ENCODE assay signal across 30 cellular contexts in the genomic region with DNA sequence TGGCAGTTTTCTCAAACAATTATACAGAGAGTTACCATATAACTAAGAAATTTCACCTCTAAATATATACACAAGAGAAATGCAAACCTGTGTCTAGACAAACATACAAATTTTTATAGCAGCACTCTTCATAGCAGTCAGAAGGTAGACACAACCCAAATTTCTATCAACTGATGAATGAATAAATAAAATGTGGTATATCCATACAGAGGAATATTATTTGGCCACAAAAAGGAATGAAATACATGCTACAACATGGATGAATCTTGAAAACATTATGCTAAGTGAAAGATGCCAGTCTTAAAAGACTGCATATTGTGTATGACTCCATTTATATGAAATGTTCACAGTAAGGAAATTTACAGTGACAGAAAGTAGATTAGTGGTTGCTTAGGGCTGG. TPM values are rescaled to one million over a fixed set of nuclear protein-coding genes. Genes with fewer than 3 reads are reported as not detected.
DNase-seq lines count a peak whose midpoint lies in the region; ATAC-seq, FAIRE-seq and TF ChIP-seq lines count a peak whose summit lies in the region.
"Had no signal": no experiment of that assay in that cellular context is flagged by ENCODE, and none has a peak within 500 bp of the region (broad histone marks: within the 10 kb centered on the region; RNA-seq: fewer than 3 reads in every experiment).

No MANE protein-coding gene starts in this region.

- in situ Hi-C loops in K562 (cut with MboI): no loop called here

- TF ChIP-seq RAD21 in SK-N-SH (IDR thresholded peaks at IDR 0.05; ENCODE audit: low read length) (no peak), K562 (CRISPR knock-in tag; conservative IDR thresholded peaks at IDR 0.05 in 1 of 2, IDR thresholded peaks at IDR 0.05 in 1 of 2) (no peak)

- TF ChIP-seq EP300 in SK-N-SH (IDR thresholded peaks at IDR 0.05; ENCODE audit: borderline replicate concordance in 1 of 2, low read depth in 1 of 2, low read length in 1 of 2) (no peak), K562 (IDR thresholded peaks at IDR 0.05; ENCODE audit: low read length) (no peak)

- DNase-seq in SK-N-SH (no peak), K562 (ENCODE audit: extremely low read depth in 1 of 4, low spot score in 3 of 4) (no peak), NCI-H1694 (lab: John Stamatoyannopoulos, UW) (no peak)
- DNase-seq: 8988T; ACHN; AML-193; BE2C; C1 segment of cervical spinal cord; Caco-2; Calu3; CD4-positive, alpha-beta T cell; CD4-positive, CD25-positive, alpha-beta regulatory T cell; CD8-positive, alpha-beta memory T cell; CD8-positive, alpha-beta T cell; COR-L47; DMS 273 treated with DMSO at 0.1 percent for 48 hours; DMS153; DMS53; DMS79; DMS79 treated with DMSO at 0.1 percent for 48 hours; DND-41; EL had no signal

- no peak overlapping the region for H3K4me3 ChIP-seq in SK-N-SH (ENCODE audit: low read depth in 2 of 2, low read length in 1 of 2)
- no peak overlapping the region for H3K4me3 ChIP-seq in K562
- H3K4me3 ChIP-seq: A549; BLaER1; BLaER1 treated with 17β-estradiol and CSF1 and Interleukin-3, amounts not matched to agents 10 nM and 100 nM had no signal

- no peak overlapping the region for H3K4me2 ChIP-seq in SK-N-SH
- H3K4me2 ChIP-seq in K562 (ENCODE audit: insufficient read depth, low read length): no peak overlapping the region
- H3K4me2 ChIP-seq: A549, BLaER1 had no signal

- no peaks in the 10 kb centered on the region for H3K9me2 ChIP-seq in SK-N-SH

- ATAC-seq in SK-N-SH treated with all-trans-retinoic acid at 6 μM for 48 hours (no peak), K562 (no peak)
- ATAC-seq: CD8-positive, alpha-beta T cell had no signal

- FAIRE-seq in K562 (lab: Jason Lieb, UNC): no peak
- FAIRE-seq: A204.1, A549, D721Med had no signal

- H3K36me3 ChIP-seq in SK-N-SH (replicated peaks in 1 of 2; ENCODE audit: control insufficient read depth in 1 of 2, insufficient read depth in 2 of 2, low read length in 1 of 2) (no peaks in the 10 kb centered on the region), K562 (ENCODE audit: control insufficient read depth, insufficient read depth, low read length) (no peaks in the 10 kb centered on the region)
- H3K36me3 ChIP-seq: BE2C; BLaER1; BLaER1 treated with 17β-estradiol and CSF1 and Interleukin-3, amounts not matched to agents 10 nM and 100 nM had no signal

- TF ChIP-seq CTCF in SK-N-SH (IDR thresholded peaks at IDR 0.05) (no peak), K562 (IDR thresholded peaks at IDR 0.05 in 2 of 3, conservative IDR thresholded peaks at IDR 0.05 in 1 of 3; ENCODE audit: insufficient read depth in 2 of 3, low read depth in 1 of 3, low read length in 3 of 3) (no peak)

- H3K79me2 ChIP-seq in SK-N-SH (ENCODE audit: insufficient read depth): no peaks in the 10 kb centered on the region
- H3K79me2 ChIP-seq in K562 (ENCODE audit: control insufficient read depth, insufficient read depth, low read length): no peaks in the 10 kb centered on the region

- TF ChIP-seq POLR2A in K562 (conservative IDR thresholded peaks at IDR 0.05): no peak

- H3K27ac ChIP-seq in SK-N-SH (ENCODE audit: low read depth in 2 of 2, low read length in 1 of 2) (no peak overlapping the region), K562 (ENCODE audit: extremely low read depth, low read depth, low read length) (no peak overlapping the region)
- H3K27ac ChIP-seq: 22Rv1; A549; BLaER1; BLaER1 treated with 17β-estradiol and CSF1 and Interleukin-3, amounts not matched to agents 10 nM and 100 nM; C4-2B had no signal

- H3K9me3 ChIP-seq in SK-N-SH: no peaks in the 10 kb centered on the region
- H3K9me3 ChIP-seq in K562 (replicated peaks; ENCODE audit: control insufficient read depth, insufficient read depth, low read depth, low read length): 0 out of 2 replicates have a peak, but pooled peaks cover 2% of the 10 kb centered on the region
- H3K9me3 ChIP-seq: BE2C, BLaER1, Caco-2 had no signal

- BruUV-seq in K562 (replicated peaks; lab: Mats Ljungman, UMichigan): no TSS peak

- POLR2A ChIA-PET in SK-N-SH (lab: Yijun Ruan, JAX) (no interaction called here), K562 (lab: Yijun Ruan, JAX) (no interaction called here)

- H2AFZ ChIP-seq in SK-N-SH (ENCODE audit: low read depth) (no peak overlapping the region), K562 (ENCODE audit: low read depth, low read length) (no peak overlapping the region)

- no peaks in the 10 kb centered on the region for H3F3A ChIP-seq in SK-N-SH (replicated peaks; ENCODE audit: insufficient read depth)

- CTCF ChIA-PET in SK-N-SH (lab: Yijun Ruan, JAX) (no interaction called here), K562 (lab: Yijun Ruan, JAX; ENCODE audit: low intra/inter-chr PET ratio) (no interaction called here)

- H3K9ac ChIP-seq in SK-N-SH: no peak overlapping the region
- no peak overlapping the region for H3K9ac ChIP-seq in K562 (ENCODE audit: insufficient read depth in 1 of 2, low read depth in 2 of 2, low read length in 2 of 2)
- H3K9ac ChIP-seq: BLaER1; BLaER1 treated with 17β-estradiol and CSF1 and Interleukin-3, amounts not matched to agents 10 nM and 100 nM had no signal

- no peaks in the 10 kb centered on the region for H3K9me1 ChIP-seq in K562 (ENCODE audit: control insufficient read depth, insufficient read depth, low read length)

- H3K27me3 ChIP-seq in SK-N-SH (ENCODE audit: insufficient read depth): no peaks in the 10 kb centered on the region
- H3K27me3 ChIP-seq in K562 (ENCODE audit: control insufficient read depth in 2 of 2, insufficient read depth in 2 of 2, low read length in 2 of 2): no peaks in the 10 kb centered on the region; a peak in 1 of 5 replicates
- H3K27me3 ChIP-seq: BE2C; BLaER1; BLaER1 treated with 17β-estradiol and CSF1 and Interleukin-3, amounts not matched to agents 10 nM and 100 nM had no signal

- H3K4me1 ChIP-seq in SK-N-SH (ENCODE audit: control insufficient read depth in 1 of 2, insufficient read depth in 2 of 2, low read depth in 1 of 2, low read length in 1 of 2) (peaks cover 0 to 3% of the 10 kb centered on the region in 2 experiments; a peak in 1 of 4 replicates), K562 (replicated peaks in 1 of 2; ENCODE audit: control insufficient read depth in 2 of 2, insufficient read depth in 2 of 2, low read length in 2 of 2) (no peaks in the 10 kb centered on the region)
- H3K4me1 ChIP-seq: A549, BE2C, Caco-2 had no signal

- intact Hi-C loops in K562 (cut with micrococcal nuclease): no loop called here

- H4K20me1 ChIP-seq in SK-N-SH (ENCODE audit: insufficient read depth) (no peaks in the 10 kb centered on the region), K562 (replicated peaks; ENCODE audit: control insufficient read depth, insufficient read depth, low read length) (no peaks in the 10 kb centered on the region)
- H4K20me1 ChIP-seq: BLaER1; BLaER1 treated with 17β-estradiol and CSF1 and Interleukin-3, amounts not matched to agents 10 nM and 100 nM had no signal

TF ChIP-seq in SK-N-SH treated with all-trans-retinoic acid at 6 μM for 48 hours, 23 proteins besides CTCF, POLR2A, EP300 and RAD21 (continues in another document):
- no peak for TF ChIP-seq RARB (CRISPR knock-in tag; IDR thresholded peaks at IDR 0.05)
- TF ChIP-seq CSDC2 (CRISPR knock-in tag; IDR thresholded peaks at IDR 0.05): no peak

TF ChIP-seq in SK-N-SH, 30 proteins besides CTCF, POLR2A, EP300 and RAD21 (continues in another document):
- TF ChIP-seq, protein P1, sequence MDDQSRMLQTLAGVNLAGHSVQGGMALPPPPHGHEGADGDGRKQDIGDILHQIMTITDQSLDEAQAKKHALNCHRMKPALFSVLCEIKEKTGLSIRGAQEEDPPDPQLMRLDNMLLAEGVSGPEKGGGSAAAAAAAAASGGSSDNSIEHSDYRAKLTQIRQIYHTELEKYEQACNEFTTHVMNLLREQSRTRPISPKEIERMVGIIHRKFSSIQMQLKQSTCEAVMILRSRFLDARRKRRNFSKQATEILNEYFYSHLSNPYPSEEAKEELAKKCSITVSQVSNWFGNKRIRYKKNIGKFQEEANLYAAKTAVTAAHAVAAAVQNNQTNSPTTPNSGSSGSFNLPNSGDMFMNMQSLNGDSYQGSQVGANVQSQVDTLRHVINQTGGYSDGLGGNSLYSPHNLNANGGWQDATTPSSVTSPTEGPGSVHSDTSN (IDR thresholded peaks at IDR 0.05): no peak

TF ChIP-seq in K562, 482 proteins besides CTCF, POLR2A, EP300 and RAD21:
- TF ChIP-seq DPF2 (IDR thresholded peaks at IDR 0.05): no peak
- TF ChIP-seq, protein P2, sequence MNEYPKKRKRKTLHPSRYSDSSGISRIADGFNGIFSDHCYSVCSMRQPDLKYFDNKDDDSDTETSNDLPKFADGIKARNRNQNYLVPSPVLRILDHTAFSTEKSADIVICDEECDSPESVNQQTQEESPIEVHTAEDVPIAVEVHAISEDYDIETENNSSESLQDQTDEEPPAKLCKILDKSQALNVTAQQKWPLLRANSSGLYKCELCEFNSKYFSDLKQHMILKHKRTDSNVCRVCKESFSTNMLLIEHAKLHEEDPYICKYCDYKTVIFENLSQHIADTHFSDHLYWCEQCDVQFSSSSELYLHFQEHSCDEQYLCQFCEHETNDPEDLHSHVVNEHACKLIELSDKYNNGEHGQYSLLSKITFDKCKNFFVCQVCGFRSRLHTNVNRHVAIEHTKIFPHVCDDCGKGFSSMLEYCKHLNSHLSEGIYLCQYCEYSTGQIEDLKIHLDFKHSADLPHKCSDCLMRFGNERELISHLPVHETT (CRISPR knock-in tag; conservative IDR thresholded peaks at IDR 0.05 in 1 of 2, IDR thresholded peaks at IDR 0.05 in 1 of 2): no peak
- peak; percentile 9 for TF ChIP-seq ZNF146 (CRISPR knock-in tag; IDR thresholded peaks at IDR 0.05; ENCODE audit: unreplicated experiment)
TF ChIP-seq in K562: peak in this region for 1.

RNA-seq across cellular contexts. Expression of a gene that starts 30.6 kb away (rescaled TPM):
- polyA plus RNA-seq in SK-N-SH (2012; rRNA removed): 13.7 and 20.4 TPM in 2 replicates
- 13.4 and 14.0 TPM in 2 replicates for polyA plus RNA-seq in SK-N-SH (2012; cell fraction: cytosol; rRNA removed)
- 33.3 and 56.7 TPM in 2 replicates for polyA plus RNA-seq in SK-N-SH (2012; cell fraction: nucleus; rRNA removed)
- 103 and 245 TPM in 2 replicates for total RNA-seq in K562 (2011; cell fraction: chromatin; rRNA removed; ENCODE audit: low replicate concordance)
- total RNA-seq in K562 (2011; cell fraction: nucleolus; rRNA removed): 51.0 and 66.5 TPM in 2 replicates
- total RNA-seq in K562 (2011; cell fraction: nucleoplasm; rRNA removed): 131 and 168 TPM in 2 replicates
- total RNA-seq in K562 (2014; rRNA removed): 20.5 and 23.2 TPM in 2 replicates
- total RNA-seq in K562 (2014; rRNA removed; fragmentation: Illumina TruSeq; extraction: Trizol): 24.8 and 28.7 TPM in 2 replicates
- 21.7 and 24.5 TPM in 2 replicates for total RNA-seq in K562 (2015; rRNA removed; fragmentation: Illumina TruSeq; extraction: Trizol)
- total RNA-seq in K562 (2021): 36.9 and 37.9 TPM in 2 replicates
- 54.3 and 95.4 TPM in 2 replicates for polyA plus RNA-seq in K562 (2011; rRNA removed)
- 18.7 and 27.9 TPM in 2 replicates for polyA plus RNA-seq in K562 (2011; cell fraction: cytosol; rRNA removed)
- 94.1 and 101 TPM in 2 replicates for polyA plus RNA-seq in K562 (2011; cell fraction: nucleus; rRNA removed)
- 24.0 and 33.7 TPM in 2 replicates for polyA plus RNA-seq in K562 (2012)
- polyA plus RNA-seq in K562 (2014; fragmentation: Illumina TruSeq; extraction: Trizol): 23.5 and 26.7 TPM in 2 replicates
- 10 to 100 TPM in 1 of 2 experiments, 1 to 10 TPM in 1; 7.5 to 11.7 TPM for polyA plus RNA-seq in K562 (2014; fragmentation: Nextera tagmentation; extraction: Ambion mirVana)
- polyA plus RNA-seq in K562 (2014; rRNA removed): 26.2 and 31.5 TPM in 2 replicates
- 122 and 168 TPM in 2 replicates for polyA minus RNA-seq in K562 (2011; rRNA and poly(A)+ RNA removed)
- polyA minus RNA-seq in K562 (2011; cell fraction: cytosol; rRNA and poly(A)+ RNA removed): 40.0 and 58.0 TPM in 2 replicates
- polyA minus RNA-seq in K562 (2011; cell fraction: nucleus; rRNA and poly(A)+ RNA removed): 89.4 and 102 TPM in 2 replicates
